ENCODE assay signal across 8 cellular contexts in the genomic region with DNA sequence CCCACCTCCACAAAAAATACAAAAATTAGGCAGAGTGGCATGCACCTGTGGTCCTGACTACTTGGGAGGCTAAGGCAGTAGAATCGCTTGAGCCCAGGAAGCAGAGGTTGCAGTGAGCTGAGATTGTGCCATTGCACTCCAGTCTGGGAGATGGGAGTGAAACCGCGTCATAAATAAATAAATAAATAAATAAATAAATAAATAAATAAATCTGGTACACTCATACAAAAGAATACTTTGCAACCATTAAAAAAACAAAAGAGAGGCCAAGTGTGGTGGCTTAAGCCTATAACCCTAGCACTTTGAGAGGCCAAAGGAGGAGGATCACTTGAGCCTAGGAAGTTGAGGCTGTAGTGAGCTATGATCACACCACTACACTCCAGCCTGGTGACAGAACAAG. TPM values are rescaled to one million over a fixed set of nuclear protein-coding genes. Genes with fewer than 3 reads are reported as not detected.
"Had no signal": no experiment of that assay in that cellular context is flagged by ENCODE, and none has a peak within 500 bp of the region (broad histone marks: within the 10 kb centered on the region; RNA-seq: fewer than 3 reads in every experiment).

No MANE protein-coding gene starts in this region.

- FAIRE-seq: G401.6, GM12878, GM12891, GM12892, GM18507, GM19239 had no signal

- ATAC-seq: GM12878 had no signal

- H3K4me3 ChIP-seq: GM12878 had no signal

- DNase-seq: GDM1, GF-D8 had no signal

RNA-seq across cellular contexts. Expression of a gene that starts 32.4 kb away (rescaled TPM):
- total RNA-seq: GM12878 had no signal
- polyA plus RNA-seq: GM12878 had no signal

RNA-seq across cellular contexts. Expression of a gene that starts 53.1 kb away (rescaled TPM):
- total RNA-seq: GM12878 had no signal
